Comparison of ENCODE assay signal across 17 cellular contexts in genomic region chr2:28582152-28582551, GRCh38.
"Had no signal": no experiment of that assay in that cellular context is flagged by ENCODE, and none has a peak within 500 bp of the region (broad histone marks: within the 10 kb centered on the region; RNA-seq: fewer than 3 reads in every experiment).

No MANE protein-coding gene starts in this region.

- H3K4me3 ChIP-seq: heart left ventricle, right lobe of liver, SK-N-MC had no signal

- H3K9me3 ChIP-seq: heart left ventricle, right lobe of liver had no signal

- H3K36me3 Mint-ChIP-seq: immature natural killer cell, type B pancreatic cell had no signal

- H3K27ac Mint-ChIP-seq: activated T-helper 2 cell treated with anti-CD3 and anti-CD28 coated beads, Interferon-gamma antibody, Interleukin-2, Interleukin-4, amounts not matched to agents 10 μg/mL and 5 μg/mL and 100 μg/mL, durations not matched to agents 14 hours and 24 hours and 36 hours; dendritic cell treated with granulocyte-macrophage colony-stimulating factor and Interleukin-4, amounts not matched to agents 40 ng/mL and 50 ng/mL, for 4 days; nephron progenitor cell; stimulated activated naive CD8-positive, alpha-beta T cell treated with anti-CD3 and anti-CD28 coated beads, Interleukin-15, amount 100 ng/mL, for 72 hours; type B pancreatic cell had no signal

- ATAC-seq: heart left ventricle; right lobe of liver; stimulated activated naive CD8-positive, alpha-beta T cell treated with anti-CD3 and anti-CD28 coated beads, Interleukin-15, amount 100 ng/mL, for 72 hours had no signal

- H3K36me3 ChIP-seq: brain microvascular endothelial cell, heart left ventricle, right lobe of liver had no signal

- H3K4me1 ChIP-seq: right lobe of liver had no signal

- H3K27me3 ChIP-seq: brain microvascular endothelial cell, heart left ventricle, right lobe of liver had no signal

- H3K27ac ChIP-seq: brain microvascular endothelial cell, heart left ventricle, right lobe of liver, SK-N-MC had no signal

- H3K4me3 Mint-ChIP-seq: dendritic cell treated with granulocyte-macrophage colony-stimulating factor and Interleukin-4, amounts not matched to agents 40 ng/mL and 50 ng/mL, for 4 days; immature natural killer cell; nephron progenitor cell; stimulated activated naive CD8-positive, alpha-beta T cell treated with anti-CD3 and anti-CD28 coated beads, Interleukin-15, amount 100 ng/mL, for 72 hours; type B pancreatic cell had no signal

- FAIRE-seq: frontal cortex had no signal

- H3K9me3 Mint-ChIP-seq: activated T-helper 2 cell treated with anti-CD3 and anti-CD28 coated beads, Interferon-gamma antibody, Interleukin-2, Interleukin-4, amounts not matched to agents 10 μg/mL and 5 μg/mL and 100 μg/mL, durations not matched to agents 14 hours and 24 hours and 36 hours; dendritic cell treated with granulocyte-macrophage colony-stimulating factor and Interleukin-4, amounts not matched to agents 40 ng/mL and 50 ng/mL, for 4 days; nephron progenitor cell; stimulated activated naive CD8-positive, alpha-beta T cell treated with anti-CD3 and anti-CD28 coated beads, Interleukin-15, amount 100 ng/mL, for 72 hours; type B pancreatic cell had no signal

- H3K27me3 Mint-ChIP-seq: dendritic cell treated with granulocyte-macrophage colony-stimulating factor and Interleukin-4, amounts not matched to agents 40 ng/mL and 50 ng/mL, for 4 days; type B pancreatic cell had no signal

- DNase-seq: activated CD8-positive, alpha-beta memory T cell treated with anti-CD3 and anti-CD28 coated beads for 24 hours; anterior cingulate cortex; brain microvascular endothelial cell; cerebellar nuclear complex; effector memory CD4-positive, alpha-beta T cell; heart left ventricle; immature natural killer cell; mesendoderm; nephron progenitor cell; right lobe of liver; stimulated activated naive CD8-positive, alpha-beta T cell treated with anti-CD3 and anti-CD28 coated beads, Interleukin-15, amount 100 ng/mL, for 72 hours; T1000 had no signal
